Comparison of ENCODE assay signal across 1 cellular context in the genomic region with DNA sequence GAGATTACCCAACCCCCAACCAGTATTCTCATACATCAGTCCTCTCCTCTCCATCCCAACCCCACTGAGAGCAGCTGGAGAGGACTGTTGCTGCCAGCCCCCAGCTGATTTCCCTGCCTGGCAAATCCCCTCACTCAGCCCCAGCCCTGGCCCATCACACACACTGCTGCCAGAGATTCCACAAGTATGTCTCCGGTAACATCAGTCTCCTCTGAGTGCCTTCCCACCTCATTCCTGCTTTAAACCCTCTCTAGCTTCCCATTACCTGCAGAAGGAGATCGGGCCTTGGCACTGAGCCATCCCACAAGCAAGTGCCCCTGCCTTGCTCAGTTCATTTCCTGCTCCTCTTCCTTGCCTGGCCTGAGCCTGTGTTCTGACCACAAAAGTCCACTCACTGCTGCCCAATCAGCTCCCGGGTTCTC.
TF ChIP-seq lines count a peak whose summit lies in the region.

No MANE protein-coding gene starts in this region.

TF ChIP-seq in HCT116, 20 proteins besides CTCF, POLR2A, EP300 and RAD21 (continued from another document):
- TF ChIP-seq, protein P1, sequence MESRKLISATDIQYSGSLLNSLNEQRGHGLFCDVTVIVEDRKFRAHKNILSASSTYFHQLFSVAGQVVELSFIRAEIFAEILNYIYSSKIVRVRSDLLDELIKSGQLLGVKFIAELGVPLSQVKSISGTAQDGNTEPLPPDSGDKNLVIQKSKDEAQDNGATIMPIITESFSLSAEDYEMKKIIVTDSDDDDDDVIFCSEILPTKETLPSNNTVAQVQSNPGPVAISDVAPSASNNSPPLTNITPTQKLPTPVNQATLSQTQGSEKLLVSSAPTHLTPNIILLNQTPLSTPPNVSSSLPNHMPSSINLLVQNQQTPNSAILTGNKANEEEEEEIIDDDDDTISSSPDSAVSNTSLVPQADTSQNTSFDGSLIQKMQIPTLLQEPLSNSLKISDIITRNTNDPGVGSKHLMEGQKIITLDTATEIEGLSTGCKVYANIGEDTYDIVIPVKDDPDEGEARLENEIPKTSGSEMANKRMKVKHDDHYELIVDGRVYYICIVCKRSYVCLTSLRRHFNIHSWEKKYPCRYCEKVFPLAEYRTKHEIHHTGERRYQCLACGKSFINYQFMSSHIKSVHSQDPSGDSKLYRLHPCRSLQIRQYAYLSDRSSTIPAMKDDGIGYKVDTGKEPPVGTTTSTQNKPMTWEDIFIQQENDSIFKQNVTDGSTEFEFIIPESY (IDR thresholded peaks at IDR 0.05; ENCODE audit: extremely low read depth, insufficient replicate concordance, low read length), result no peak
- TF ChIP-seq POLR2AphosphoS5 (IDR thresholded peaks at IDR 0.05; ENCODE audit: low read depth, low read length) (no peak), EZH2phosphoT487 (IDR thresholded peaks at IDR 0.05; ENCODE audit: borderline replicate concordance) (no peak), ZFX (IDR thresholded peaks at IDR 0.05) (no peak), SIN3A (IDR thresholded peaks at IDR 0.05; ENCODE audit: low read depth) (no peak), SRF (IDR thresholded peaks at IDR 0.05; ENCODE audit: low read depth) (no peak), FOSL1 (IDR thresholded peaks at IDR 0.05; ENCODE audit: low read depth) (no peak), YY1 (IDR thresholded peaks at IDR 0.05; ENCODE audit: extremely low read depth, insufficient replicate concordance, low read depth, low read length) (no peak), ELF1 (IDR thresholded peaks at IDR 0.05; ENCODE audit: borderline replicate concordance, low read depth) (no peak)
